9 cellular contexts compared by ENCODE assay signal in the genomic region with DNA sequence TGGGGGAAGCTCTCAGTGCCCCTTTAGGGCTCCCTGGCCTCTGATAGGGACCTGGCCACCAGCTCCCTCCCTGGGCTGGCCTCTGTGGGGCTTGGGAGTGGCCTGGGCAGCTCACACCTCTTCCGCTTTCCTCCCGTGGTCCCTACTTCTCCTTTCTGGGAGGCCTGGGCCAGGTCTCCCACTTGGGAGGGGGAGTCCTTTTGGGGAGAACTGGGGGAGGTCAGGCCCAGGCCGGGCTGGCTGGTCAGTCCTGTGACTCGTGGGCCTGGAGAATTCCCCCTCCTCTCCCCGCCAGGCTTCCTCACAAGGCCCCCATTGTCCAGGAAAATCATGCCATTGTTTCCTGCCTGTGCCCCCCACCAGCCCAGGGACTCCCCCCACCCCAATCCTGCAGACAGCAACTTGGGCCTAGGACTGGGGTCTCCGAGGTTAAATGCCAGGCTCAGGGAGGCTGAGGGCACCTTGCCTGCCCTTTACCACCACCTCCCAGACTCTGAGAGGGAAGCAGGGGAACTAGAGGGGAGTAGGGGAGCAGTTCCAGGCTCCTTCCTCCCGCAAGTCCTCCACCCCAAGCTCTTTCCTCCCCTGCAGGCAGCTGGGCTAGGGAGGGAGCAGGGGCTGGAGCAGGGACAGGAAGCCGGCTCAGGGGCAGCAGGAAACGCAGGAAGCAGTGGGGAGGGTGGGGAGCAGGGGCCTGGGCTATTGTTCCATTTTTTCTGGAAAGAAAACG. TPM values are rescaled to one million over a fixed set of nuclear protein-coding genes. Genes with fewer than 3 reads are reported as not detected.
DNase-seq lines count a peak whose midpoint lies in the region; TF ChIP-seq lines count a peak whose summit lies in the region.
"Had no signal": no experiment of that assay in that cellular context is flagged by ENCODE, and none has a peak within 500 bp of the region (broad histone marks: within the 10 kb centered on the region; RNA-seq: fewer than 3 reads in every experiment).

No MANE protein-coding gene starts in this region.

- H3K27me3 Mint-ChIP-seq in activated T-helper 2 cell treated with anti-CD3 and anti-CD28 coated beads, Interferon-gamma antibody, Interleukin-2, Interleukin-4, amounts not matched to agents 10 μg/mL and 5 μg/mL and 100 μg/mL, durations not matched to agents 14 hours and 24 hours and 36 hours (ENCODE audit: low read depth): no peaks in the 10 kb centered on the region

- no peaks in the 10 kb centered on the region for H3K9me3 Mint-ChIP-seq in activated T-helper 2 cell treated with anti-CD3 and anti-CD28 coated beads, Interferon-gamma antibody, Interleukin-2, Interleukin-4, amounts not matched to agents 10 μg/mL and 5 μg/mL and 100 μg/mL, durations not matched to agents 14 hours and 24 hours and 36 hours

- no peak for DNase-seq in activated T-helper 2 cell treated with anti-CD3 and anti-CD28 coated beads, Interferon-gamma antibody, Interleukin-2, Interleukin-4, amounts not matched to agents 10 μg/mL and 5 μg/mL and 100 μg/mL, durations not matched to agents 14 hours and 24 hours and 36 hours (ENCODE audit: low spot score)
- DNase-seq in hepatocyte (ENCODE audit: low spot score): no peak
- DNase-seq in spleen: peak; percentile 92
- DNase-seq in RKO (ENCODE audit: low spot score): no peak
- DNase-seq in DMS53 treated with DMSO at 0.1 percent for 48 hours (lab: John Stamatoyannopoulos, UW; ENCODE audit: unreplicated experiment): no peak
- no peak for DNase-seq in erythroblast (lab: John Stamatoyannopoulos, UW)
- DNase-seq in GM20000 (ENCODE audit: low spot score): no peak
- DNase-seq: activated effector memory CD4-positive, alpha-beta T cell treated with Interleukin-2 at 50 U/mL for 16 hours had no signal

- no peak overlapping the region for H3K4me3 ChIP-seq in HUES64 (ENCODE audit: low read length)
- no peak overlapping the region for H3K4me3 ChIP-seq in hepatocyte
- peak overlapping the region; percentile 84 to 97 (median 95) for H3K4me3 ChIP-seq in spleen

- no peaks in the 10 kb centered on the region for H3K9me3 ChIP-seq in HUES64 (ENCODE audit: insufficient read depth, low read depth, low read length)
- H3K9me3 ChIP-seq in hepatocyte (ENCODE audit: low read depth): no peaks in the 10 kb centered on the region
- no peaks in the 10 kb centered on the region for H3K9me3 ChIP-seq in spleen

- peaks cover 59% of the 10 kb centered on the region for H3K79me2 ChIP-seq in hepatocyte

- peaks cover 54% of the 10 kb centered on the region for H3K36me3 Mint-ChIP-seq in activated T-helper 2 cell treated with anti-CD3 and anti-CD28 coated beads, Interferon-gamma antibody, Interleukin-2, Interleukin-4, amounts not matched to agents 10 μg/mL and 5 μg/mL and 100 μg/mL, durations not matched to agents 14 hours and 24 hours and 36 hours (ENCODE audit: low read depth)

- H3K9ac ChIP-seq in HUES64 (ENCODE audit: low read depth, low read length): 0 out of 2 replicates have a peak overlapping the region, but pooled peaks have one; percentile 6

- 74% methylated on average over 8 of the region's 10 CpGs for WGBS in HUES64
- 76% methylated on average over 6 of the region's 10 CpGs for WGBS in hepatocyte (ENCODE audit: low lambda C conversion rate, missing lambda C conversion rate)
- 15 to 28% (median 25%) methylated on average over 9 to 10 of the region's 10 CpGs for WGBS in spleen, 5 donors

- H3K36me3 ChIP-seq in HUES64 (ENCODE audit: insufficient read depth, low read length) (no peaks in the 10 kb centered on the region; the same call in 1 of the 2 replicates), hepatocyte (replicated peaks; ENCODE audit: insufficient read depth, low read depth) (no peaks in the 10 kb centered on the region), spleen (peaks cover 0 to 68% (median 45%) of the 10 kb centered on the region in 6 donors)

- TF ChIP-seq CTCF in hepatocyte (IDR thresholded peaks at IDR 0.05; ENCODE audit: poor library complexity): no peak
- TF ChIP-seq CTCF in spleen (IDR thresholded peaks at IDR 0.05 in 8 of 11, conservative IDR thresholded peaks at IDR 0.05 in 3 of 11): no peak
- TF ChIP-seq CTCF in GM20000 (IDR thresholded peaks at IDR 0.05; ENCODE audit: extremely low read depth, missing control alignments): no peak

- H3K27ac Mint-ChIP-seq in activated T-helper 2 cell treated with anti-CD3 and anti-CD28 coated beads, Interferon-gamma antibody, Interleukin-2, Interleukin-4, amounts not matched to agents 10 μg/mL and 5 μg/mL and 100 μg/mL, durations not matched to agents 14 hours and 24 hours and 36 hours: peak overlapping the region; percentile 22

- TF ChIP-seq POLR2A in spleen (IDR thresholded peaks at IDR 0.05): no peak
- no peak for TF ChIP-seq POLR2A in erythroblast (IDR thresholded peaks at IDR 0.05; ENCODE audit: low read length)

- no peaks in the 10 kb centered on the region for H3K9me2 ChIP-seq in hepatocyte (replicated peaks; ENCODE audit: insufficient read depth)

- H3K4me1 ChIP-seq in HUES64 (ENCODE audit: insufficient read depth, low read length) (no peaks in the 10 kb centered on the region), hepatocyte (ENCODE audit: insufficient read depth) (peaks cover 30% of the 10 kb centered on the region), spleen (peaks cover 54 to 80% (median 68%) of the 10 kb centered on the region in 6 donors)

- H4K20me1 ChIP-seq in hepatocyte (ENCODE audit: insufficient read depth, poor library complexity, severe bottlenecking): peaks cover 56% of the 10 kb centered on the region

- peak overlapping the region; percentile 92 for H3K4me3 Mint-ChIP-seq in activated T-helper 2 cell treated with anti-CD3 and anti-CD28 coated beads, Interferon-gamma antibody, Interleukin-2, Interleukin-4, amounts not matched to agents 10 μg/mL and 5 μg/mL and 100 μg/mL, durations not matched to agents 14 hours and 24 hours and 36 hours (ENCODE audit: low read depth)

- H3K4me2 ChIP-seq in hepatocyte: peak overlapping the region; percentile 88

- intact Hi-C loops in activated T-helper 2 cell treated with anti-CD3 and anti-CD28 coated beads, Interferon-gamma antibody, Interleukin-2, Interleukin-4, amounts not matched to agents 10 μg/mL and 5 μg/mL and 100 μg/mL, durations not matched to agents 14 hours and 24 hours and 36 hours (cut with micrococcal nuclease): no loop called here
- intact Hi-C loops in spleen (cut with DNase I; ENCODE audit: low total_unique reads): no loop called here

- H3K27ac ChIP-seq in HUES64 (ENCODE audit: low read depth, low read length) (no peak overlapping the region; the same call in 1 of the 2 replicates), hepatocyte (no peak overlapping the region), spleen (peak overlapping the region; percentile 68 to 99 (median 97))

- H3K27me3 ChIP-seq in HUES64 (ENCODE audit: insufficient read depth, low read length): no peaks in the 10 kb centered on the region
- H3K27me3 ChIP-seq in hepatocyte: no peaks in the 10 kb centered on the region
- H3K27me3 ChIP-seq in spleen (replicated peaks in 1 of 7): no peaks in the 10 kb centered on the region

- H2AFZ ChIP-seq in hepatocyte: no peak overlapping the region

- peaks cover 29% of the 10 kb centered on the region for H3K4me1 Mint-ChIP-seq in activated T-helper 2 cell treated with anti-CD3 and anti-CD28 coated beads, Interferon-gamma antibody, Interleukin-2, Interleukin-4, amounts not matched to agents 10 μg/mL and 5 μg/mL and 100 μg/mL, durations not matched to agents 14 hours and 24 hours and 36 hours (ENCODE audit: low read depth)

RNA-seq across cellular contexts. Expression of a gene that starts 2.8 kb away (rescaled TPM):
- 27.1 TPM for polyA plus RNA-seq in HUES64 (2013, experiment 1 of 2)
- polyA plus RNA-seq in HUES64 (2013, experiment 2 of 2): 31.1 TPM
- 84.6 and 88.6 TPM in 2 replicates for total RNA-seq in activated T-helper 2 cell treated with anti-CD3 and anti-CD28 coated beads, Interferon-gamma antibody, Interleukin-2, Interleukin-4, amounts not matched to agents 10 μg/mL and 5 μg/mL and 100 μg/mL, durations not matched to agents 14 hours and 24 hours and 36 hours
- total RNA-seq in hepatocyte (39.3 and 40.5 TPM in 2 replicates), spleen (100 to 1,000 TPM in 3 of 7 donors, 10 to 100 TPM in 4; 93.5 to 158 (median 99.9) TPM)
- polyA plus RNA-seq in hepatocyte (55.3 and 59.5 TPM in 2 replicates), spleen (100 to 1,000 TPM in 1 of 3 donors, 10 to 100 TPM in 2; 29.4 to 109 (median 97.7) TPM)

RNA-seq across cellular contexts. Expression of a gene that starts 4.4 kb away (rescaled TPM):
- 21.2 TPM for polyA plus RNA-seq in HUES64 (2013, experiment 1 of 2)
- polyA plus RNA-seq in HUES64 (2013, experiment 2 of 2): 20.7 TPM
- 40.1 and 43.6 TPM in 2 replicates for total RNA-seq in activated T-helper 2 cell treated with anti-CD3 and anti-CD28 coated beads, Interferon-gamma antibody, Interleukin-2, Interleukin-4, amounts not matched to agents 10 μg/mL and 5 μg/mL and 100 μg/mL, durations not matched to agents 14 hours and 24 hours and 36 hours
- total RNA-seq in hepatocyte (22.2 and 27.4 TPM in 2 replicates), spleen (10 to 100 TPM; 38.6 to 51.3 (median 47.4) TPM)
- polyA plus RNA-seq in hepatocyte (17.6 and 20.0 TPM in 2 replicates), spleen (10 to 100 TPM in 2 of 3 donors, 1 to 10 TPM in 1; 9.2 to 24.9 (median 17.7) TPM)

RNA-seq across cellular contexts. Expression of a gene that starts 15.6 kb away (rescaled TPM):
- polyA plus RNA-seq in HUES64 (2013, experiment 1 of 2): 0.60 TPM
- polyA plus RNA-seq in HUES64 (2013, experiment 2 of 2): 0.32 TPM
- 0.78 and 2.0 TPM in 2 replicates for total RNA-seq in activated T-helper 2 cell treated with anti-CD3 and anti-CD28 coated beads, Interferon-gamma antibody, Interleukin-2, Interleukin-4, amounts not matched to agents 10 μg/mL and 5 μg/mL and 100 μg/mL, durations not matched to agents 14 hours and 24 hours and 36 hours
- total RNA-seq in hepatocyte (not detected in 2 replicates), spleen (1 to 10 TPM in 4 of 7 donors, under 1 TPM in 3; 0.63 to 3.2 (median 1.1) TPM)
- polyA plus RNA-seq in hepatocyte (0.37 TPM in 1 of 2 replicates, not detected in the other), spleen (1 to 10 TPM; 1.9 to 6.2 (median 2.9) TPM)

RNA-seq across cellular contexts. Expression of a gene that starts 26.7 kb away (rescaled TPM):
- polyA plus RNA-seq in HUES64 (2013, experiment 1 of 2): 15.8 TPM
- polyA plus RNA-seq in HUES64 (2013, experiment 2 of 2): 21.8 TPM
- 128 and 135 TPM in 2 replicates for total RNA-seq in activated T-helper 2 cell treated with anti-CD3 and anti-CD28 coated beads, Interferon-gamma antibody, Interleukin-2, Interleukin-4, amounts not matched to agents 10 μg/mL and 5 μg/mL and 100 μg/mL, durations not matched to agents 14 hours and 24 hours and 36 hours
- total RNA-seq in hepatocyte (15.6 and 19.1 TPM in 2 replicates), spleen (100 to 1,000 TPM; 167 to 308 (median 255) TPM)
- polyA plus RNA-seq in hepatocyte (35.2 and 42.9 TPM in 2 replicates), spleen (100 to 1,000 TPM; 269 to 423 (median 327) TPM)

RNA-seq across cellular contexts. Expression of a gene that starts 35.3 kb away (rescaled TPM):
- 2.9 TPM for polyA plus RNA-seq in HUES64 (2013, experiment 1 of 2)
- polyA plus RNA-seq in HUES64 (2013, experiment 2 of 2): 4.2 TPM
- 163 and 168 TPM in 2 replicates for total RNA-seq in activated T-helper 2 cell treated with anti-CD3 and anti-CD28 coated beads, Interferon-gamma antibody, Interleukin-2, Interleukin-4, amounts not matched to agents 10 μg/mL and 5 μg/mL and 100 μg/mL, durations not matched to agents 14 hours and 24 hours and 36 hours
- total RNA-seq in hepatocyte (8.4 and 20.9 TPM in 2 replicates), spleen (100 to 1,000 TPM; 151 to 365 (median 242) TPM)
- polyA plus RNA-seq in hepatocyte (12.5 and 18.1 TPM in 2 replicates), spleen (100 to 1,000 TPM in 2 of 3 donors, 10 to 100 TPM in 1; 44.3 to 174 (median 116) TPM)

Comparison
In these comparisons a context has a peak if more than half of its experiments do, and no peak if none do; other contexts are left out.
1. H3K27ac ChIP-seq: peak in spleen (8 of 8); none in HUES64 (single experiment) and hepatocyte (single experiment).
2. H3K4me3 ChIP-seq: peak in spleen (8 of 8); none in HUES64 (single experiment) and hepatocyte (single experiment).